ENCODE assay signal across 26 cellular contexts in genomic region chr10:30825022-30825421, GRCh38.
"Had no signal": no experiment of that assay in that cellular context is flagged by ENCODE, and none has a peak within 500 bp of the region (broad histone marks: within the 10 kb centered on the region; RNA-seq: fewer than 3 reads in every experiment).

No MANE protein-coding gene starts in this region.

- H3K27ac ChIP-seq: neural progenitor cell, ovary, parathyroid adenoma, psoas muscle, right lobe of liver, skin epidermis, stomach, thoracic aorta, thyroid gland, tibial nerve, upper lobe of left lung, vagina had no signal

- H3K9me3 ChIP-seq: ovary, psoas muscle, right lobe of liver, stomach, thoracic aorta, thyroid gland, tibial nerve, upper lobe of left lung, vagina had no signal

- DNase-seq: natural killer cell; occipital lobe; ovary; posterior cingulate gyrus; psoas muscle; right cardiac atrium; right lobe of liver; stimulated activated CD4-positive, alpha-beta T cell treated with anti-CD3 and anti-CD28 coated beads, Interleukin-15, amount 100 ng/mL, for 24 hours; stimulated activated CD4-positive, alpha-beta T cell treated with anti-CD3 and anti-CD28 coated beads, Interleukin-2, amount 100 ng/mL, for 24 hours; stimulated activated CD4-positive, alpha-beta T cell treated with anti-CD3 and anti-CD28 coated beads, Interleukin-2, amount 100 ng/mL, for 48 hours; stimulated activated CD4-positive, alpha-beta T cell treated with anti-CD3 and anti-CD28 coated beads, Interleukin-4, amount 100 ng/mL, for 24 hours; stimulated activated naive B cell treated with anti-CD40 and anti-IgM and Interleukin-4, amounts not matched to agents 10 μg/mL and 1 μg/mL and 100 μg/mL, for 72 hours; stimulated activated naive CD4-positive, alpha-beta T cell treated with Interleukin-2 at 50 U/mL for 16 hours; stomach; thyroid gland; trophoblast cell; upper lobe of left lung had no signal

- FAIRE-seq: urothelium cell line had no signal

- H2AFZ ChIP-seq: neural progenitor cell, parathyroid adenoma had no signal

- H3K4me1 ChIP-seq: parathyroid adenoma, right lobe of liver had no signal

- H3K4me2 ChIP-seq: neural progenitor cell, smooth muscle cell had no signal

- H3K79me2 ChIP-seq: parathyroid adenoma had no signal

- ATAC-seq: natural killer cell; psoas muscle; right cardiac atrium; right lobe of liver; stimulated activated effector memory CD8-positive, alpha-beta T cell treated with anti-CD3 and anti-CD28 coated beads, Interleukin-12 subunit alpha, Interleukin-12 subunit beta, amount 100 ng/mL, for 72 hours; stimulated activated naive B cell treated with anti-CD40 and anti-IgM and Interleukin-4, amounts not matched to agents 10 μg/mL and 1 μg/mL and 100 μg/mL, for 72 hours had no signal

- H3K4me3 ChIP-seq: neural progenitor cell, ovary, psoas muscle, right lobe of liver, skin epidermis, smooth muscle cell, stomach, thoracic aorta, thyroid gland, tibial nerve, upper lobe of left lung, vagina had no signal

- H3K9ac ChIP-seq: neural progenitor cell, parathyroid adenoma had no signal

- H3K36me3 ChIP-seq: neural progenitor cell, ovary, right lobe of liver, stomach, thoracic aorta, thyroid gland, tibial nerve, upper lobe of left lung, vagina had no signal

- H3K27me3 ChIP-seq: neural progenitor cell, ovary, right lobe of liver, stomach, thyroid gland, tibial nerve, upper lobe of left lung, vagina had no signal
